Comparison of ENCODE assay signal across 1 cellular context in the genomic region with DNA sequence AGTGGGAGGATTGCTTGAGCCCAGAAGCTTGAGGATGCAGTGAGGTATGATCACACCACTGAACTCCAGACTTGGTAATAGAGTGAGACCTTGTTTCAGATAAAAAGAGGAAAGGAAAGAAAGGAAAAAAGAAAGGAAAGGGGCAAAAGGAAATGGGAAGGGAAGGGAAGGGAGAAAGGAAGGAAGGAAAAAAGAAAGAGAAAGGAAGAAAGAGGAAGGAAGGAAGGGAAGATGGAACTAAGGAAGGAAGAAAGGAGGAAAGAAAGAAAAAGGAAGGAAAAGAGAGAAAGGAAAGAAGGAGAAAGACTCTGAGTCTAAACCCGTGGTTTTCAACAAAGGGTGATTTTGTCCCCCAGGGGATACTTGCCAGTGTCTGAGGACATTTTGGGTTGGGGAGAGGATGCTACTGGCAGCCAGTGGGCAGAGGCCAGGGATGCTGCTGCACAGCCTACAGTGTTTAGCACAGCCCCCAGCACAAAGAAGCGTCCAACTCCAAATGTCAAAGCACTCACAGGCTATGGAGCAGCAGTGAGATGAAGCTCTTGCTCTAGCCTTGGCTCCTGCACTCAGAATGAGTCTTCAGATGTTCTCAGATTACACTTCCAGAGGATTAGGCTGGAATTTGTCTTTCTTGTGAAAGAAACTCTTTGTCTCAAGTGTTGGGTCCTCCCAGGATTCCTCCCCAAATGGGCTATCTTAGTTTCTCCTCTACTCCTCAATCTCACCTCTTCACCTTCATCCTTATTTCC.
TF ChIP-seq lines count a peak whose summit lies in the region.

No MANE protein-coding gene starts in this region.

TF ChIP-seq in K562, 482 proteins besides CTCF, POLR2A, EP300 and RAD21 (continued from another document):
- TF ChIP-seq, protein P1, sequence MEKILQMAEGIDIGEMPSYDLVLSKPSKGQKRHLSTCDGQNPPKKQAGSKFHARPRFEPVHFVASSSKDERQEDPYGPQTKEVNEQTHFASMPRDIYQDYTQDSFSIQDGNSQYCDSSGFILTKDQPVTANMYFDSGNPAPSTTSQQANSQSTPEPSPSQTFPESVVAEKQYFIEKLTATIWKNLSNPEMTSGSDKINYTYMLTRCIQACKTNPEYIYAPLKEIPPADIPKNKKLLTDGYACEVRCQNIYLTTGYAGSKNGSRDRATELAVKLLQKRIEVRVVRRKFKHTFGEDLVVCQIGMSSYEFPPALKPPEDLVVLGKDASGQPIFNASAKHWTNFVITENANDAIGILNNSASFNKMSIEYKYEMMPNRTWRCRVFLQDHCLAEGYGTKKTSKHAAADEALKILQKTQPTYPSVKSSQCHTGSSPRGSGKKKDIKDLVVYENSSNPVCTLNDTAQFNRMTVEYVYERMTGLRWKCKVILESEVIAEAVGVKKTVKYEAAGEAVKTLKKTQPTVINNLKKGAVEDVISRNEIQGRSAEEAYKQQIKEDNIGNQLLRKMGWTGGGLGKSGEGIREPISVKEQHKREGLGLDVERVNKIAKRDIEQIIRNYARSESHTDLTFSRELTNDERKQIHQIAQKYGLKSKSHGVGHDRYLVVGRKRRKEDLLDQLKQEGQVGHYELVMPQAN (IDR thresholded peaks at IDR 0.05; ENCODE audit: borderline replicate concordance): no peak
- TF ChIP-seq, protein P2, sequence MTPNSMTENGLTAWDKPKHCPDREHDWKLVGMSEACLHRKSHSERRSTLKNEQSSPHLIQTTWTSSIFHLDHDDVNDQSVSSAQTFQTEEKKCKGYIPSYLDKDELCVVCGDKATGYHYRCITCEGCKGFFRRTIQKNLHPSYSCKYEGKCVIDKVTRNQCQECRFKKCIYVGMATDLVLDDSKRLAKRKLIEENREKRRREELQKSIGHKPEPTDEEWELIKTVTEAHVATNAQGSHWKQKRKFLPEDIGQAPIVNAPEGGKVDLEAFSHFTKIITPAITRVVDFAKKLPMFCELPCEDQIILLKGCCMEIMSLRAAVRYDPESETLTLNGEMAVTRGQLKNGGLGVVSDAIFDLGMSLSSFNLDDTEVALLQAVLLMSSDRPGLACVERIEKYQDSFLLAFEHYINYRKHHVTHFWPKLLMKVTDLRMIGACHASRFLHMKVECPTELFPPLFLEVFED (CRISPR knock-in tag; conservative IDR thresholded peaks at IDR 0.05): 0 out of 2 replicates have a peak, but pooled peaks have one; percentile 44
- TF ChIP-seq ZBTB17 (CRISPR knock-in tag; IDR thresholded peaks at IDR 0.05) (no peak), CAMTA2 (CRISPR knock-in tag; conservative IDR thresholded peaks at IDR 0.05) (no peak), IRF2 (CRISPR knock-in tag; IDR thresholded peaks at IDR 0.05) (no peak), CEBPB (tag; IDR thresholded peaks at IDR 0.05) (no peak), ZNF347 (CRISPR knock-in tag; IDR thresholded peaks at IDR 0.05; ENCODE audit: low read depth) (no peak), ZNF133 (CRISPR knock-in tag; IDR thresholded peaks at IDR 0.05) (no peak), GABPA (tag; conservative IDR thresholded peaks at IDR 0.05; ENCODE audit: low read depth) (no peak), TBL1XR1 (IDR thresholded peaks at IDR 0.05; ENCODE audit: low read length in 2 of 2) (no peak), CTBP1 (IDR thresholded peaks at IDR 0.05; ENCODE audit: borderline replicate concordance) (no peak), ZNF184 (CRISPR knock-in tag; IDR thresholded peaks at IDR 0.05) (no peak), HCFC1 (IDR thresholded peaks at IDR 0.05; ENCODE audit: low read depth, low read length) (no peak), NUFIP1 (IDR thresholded peaks at IDR 0.05; ENCODE audit: partially characterized antibody) (no peak), CEBPG (CRISPR knock-in tag; IDR thresholded peaks at IDR 0.05) (no peak), CEBPG (tag; conservative IDR thresholded peaks at IDR 0.05 in 1 of 2, IDR thresholded peaks at IDR 0.05 in 1 of 2) (no peak), ZNF140 (CRISPR knock-in tag; IDR thresholded peaks at IDR 0.05) (no peak), OTX1 (CRISPR knock-in tag; IDR thresholded peaks at IDR 0.05) (0 out of 2 replicates have a peak, but pooled peaks have one; percentile 36), NFXL1 (CRISPR knock-in tag; IDR thresholded peaks at IDR 0.05) (no peak)
- TF ChIP-seq, protein P3, sequence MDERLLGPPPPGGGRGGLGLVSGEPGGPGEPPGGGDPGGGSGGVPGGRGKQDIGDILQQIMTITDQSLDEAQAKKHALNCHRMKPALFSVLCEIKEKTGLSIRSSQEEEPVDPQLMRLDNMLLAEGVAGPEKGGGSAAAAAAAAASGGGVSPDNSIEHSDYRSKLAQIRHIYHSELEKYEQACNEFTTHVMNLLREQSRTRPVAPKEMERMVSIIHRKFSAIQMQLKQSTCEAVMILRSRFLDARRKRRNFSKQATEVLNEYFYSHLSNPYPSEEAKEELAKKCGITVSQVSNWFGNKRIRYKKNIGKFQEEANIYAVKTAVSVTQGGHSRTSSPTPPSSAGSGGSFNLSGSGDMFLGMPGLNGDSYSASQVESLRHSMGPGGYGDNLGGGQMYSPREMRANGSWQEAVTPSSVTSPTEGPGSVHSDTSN (CRISPR knock-in tag; IDR thresholded peaks at IDR 0.05; ENCODE audit: low read depth): no peak
- TF ChIP-seq, protein P3 (tag; conservative IDR thresholded peaks at IDR 0.05; ENCODE audit: low read depth): no peak
- TF ChIP-seq, protein P4, sequence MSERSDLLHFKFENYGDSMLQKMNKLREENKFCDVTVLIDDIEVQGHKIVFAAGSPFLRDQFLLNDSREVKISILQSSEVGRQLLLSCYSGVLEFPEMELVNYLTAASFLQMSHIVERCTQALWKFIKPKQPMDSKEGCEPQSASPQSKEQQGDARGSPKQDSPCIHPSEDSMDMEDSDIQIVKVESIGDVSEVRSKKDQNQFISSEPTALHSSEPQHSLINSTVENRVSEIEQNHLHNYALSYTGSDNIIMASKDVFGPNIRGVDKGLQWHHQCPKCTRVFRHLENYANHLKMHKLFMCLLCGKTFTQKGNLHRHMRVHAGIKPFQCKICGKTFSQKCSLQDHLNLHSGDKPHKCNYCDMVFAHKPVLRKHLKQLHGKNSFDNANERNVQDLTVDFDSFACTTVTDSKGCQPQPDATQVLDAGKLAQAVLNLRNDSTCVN (CRISPR knock-in tag; IDR thresholded peaks at IDR 0.05): 0 out of 2 replicates have a peak, but pooled peaks have one; percentile 29
- TF ChIP-seq, protein P5, sequence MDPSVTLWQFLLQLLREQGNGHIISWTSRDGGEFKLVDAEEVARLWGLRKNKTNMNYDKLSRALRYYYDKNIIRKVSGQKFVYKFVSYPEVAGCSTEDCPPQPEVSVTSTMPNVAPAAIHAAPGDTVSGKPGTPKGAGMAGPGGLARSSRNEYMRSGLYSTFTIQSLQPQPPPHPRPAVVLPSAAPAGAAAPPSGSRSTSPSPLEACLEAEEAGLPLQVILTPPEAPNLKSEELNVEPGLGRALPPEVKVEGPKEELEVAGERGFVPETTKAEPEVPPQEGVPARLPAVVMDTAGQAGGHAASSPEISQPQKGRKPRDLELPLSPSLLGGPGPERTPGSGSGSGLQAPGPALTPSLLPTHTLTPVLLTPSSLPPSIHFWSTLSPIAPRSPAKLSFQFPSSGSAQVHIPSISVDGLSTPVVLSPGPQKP (CRISPR knock-in tag; IDR thresholded peaks at IDR 0.05): no peak
- TF ChIP-seq, protein P6, sequence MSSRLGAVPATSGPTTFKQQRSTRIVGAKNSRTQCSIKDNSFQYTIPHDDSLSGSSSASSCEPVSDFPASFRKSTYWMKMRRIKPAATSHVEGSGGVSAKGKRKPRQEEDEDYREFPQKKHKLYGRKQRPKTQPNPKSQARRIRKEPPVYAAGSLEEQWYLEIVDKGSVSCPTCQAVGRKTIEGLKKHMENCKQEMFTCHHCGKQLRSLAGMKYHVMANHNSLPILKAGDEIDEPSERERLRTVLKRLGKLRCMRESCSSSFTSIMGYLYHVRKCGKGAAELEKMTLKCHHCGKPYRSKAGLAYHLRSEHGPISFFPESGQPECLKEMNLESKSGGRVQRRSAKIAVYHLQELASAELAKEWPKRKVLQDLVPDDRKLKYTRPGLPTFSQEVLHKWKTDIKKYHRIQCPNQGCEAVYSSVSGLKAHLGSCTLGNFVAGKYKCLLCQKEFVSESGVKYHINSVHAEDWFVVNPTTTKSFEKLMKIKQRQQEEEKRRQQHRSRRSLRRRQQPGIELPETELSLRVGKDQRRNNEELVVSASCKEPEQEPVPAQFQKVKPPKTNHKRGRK (tag; IDR thresholded peaks at IDR 0.05): peak; percentile 92
- TF ChIP-seq, protein P7, sequence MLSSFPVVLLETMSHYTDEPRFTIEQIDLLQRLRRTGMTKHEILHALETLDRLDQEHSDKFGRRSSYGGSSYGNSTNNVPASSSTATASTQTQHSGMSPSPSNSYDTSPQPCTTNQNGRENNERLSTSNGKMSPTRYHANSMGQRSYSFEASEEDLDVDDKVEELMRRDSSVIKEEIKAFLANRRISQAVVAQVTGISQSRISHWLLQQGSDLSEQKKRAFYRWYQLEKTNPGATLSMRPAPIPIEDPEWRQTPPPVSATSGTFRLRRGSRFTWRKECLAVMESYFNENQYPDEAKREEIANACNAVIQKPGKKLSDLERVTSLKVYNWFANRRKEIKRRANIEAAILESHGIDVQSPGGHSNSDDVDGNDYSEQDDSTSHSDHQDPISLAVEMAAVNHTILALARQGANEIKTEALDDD (IDR thresholded peaks at IDR 0.05): no peak
